In genomic region chr7:117220836-117221235, GRCh38 we compare ENCODE assay signal across 2 cellular contexts.
TF ChIP-seq lines count a peak whose summit lies in the region.

No MANE protein-coding gene starts in this region.

TF ChIP-seq in GM23338, 12 proteins besides CTCF, POLR2A, EP300 and RAD21:
- TF ChIP-seq, protein P1, sequence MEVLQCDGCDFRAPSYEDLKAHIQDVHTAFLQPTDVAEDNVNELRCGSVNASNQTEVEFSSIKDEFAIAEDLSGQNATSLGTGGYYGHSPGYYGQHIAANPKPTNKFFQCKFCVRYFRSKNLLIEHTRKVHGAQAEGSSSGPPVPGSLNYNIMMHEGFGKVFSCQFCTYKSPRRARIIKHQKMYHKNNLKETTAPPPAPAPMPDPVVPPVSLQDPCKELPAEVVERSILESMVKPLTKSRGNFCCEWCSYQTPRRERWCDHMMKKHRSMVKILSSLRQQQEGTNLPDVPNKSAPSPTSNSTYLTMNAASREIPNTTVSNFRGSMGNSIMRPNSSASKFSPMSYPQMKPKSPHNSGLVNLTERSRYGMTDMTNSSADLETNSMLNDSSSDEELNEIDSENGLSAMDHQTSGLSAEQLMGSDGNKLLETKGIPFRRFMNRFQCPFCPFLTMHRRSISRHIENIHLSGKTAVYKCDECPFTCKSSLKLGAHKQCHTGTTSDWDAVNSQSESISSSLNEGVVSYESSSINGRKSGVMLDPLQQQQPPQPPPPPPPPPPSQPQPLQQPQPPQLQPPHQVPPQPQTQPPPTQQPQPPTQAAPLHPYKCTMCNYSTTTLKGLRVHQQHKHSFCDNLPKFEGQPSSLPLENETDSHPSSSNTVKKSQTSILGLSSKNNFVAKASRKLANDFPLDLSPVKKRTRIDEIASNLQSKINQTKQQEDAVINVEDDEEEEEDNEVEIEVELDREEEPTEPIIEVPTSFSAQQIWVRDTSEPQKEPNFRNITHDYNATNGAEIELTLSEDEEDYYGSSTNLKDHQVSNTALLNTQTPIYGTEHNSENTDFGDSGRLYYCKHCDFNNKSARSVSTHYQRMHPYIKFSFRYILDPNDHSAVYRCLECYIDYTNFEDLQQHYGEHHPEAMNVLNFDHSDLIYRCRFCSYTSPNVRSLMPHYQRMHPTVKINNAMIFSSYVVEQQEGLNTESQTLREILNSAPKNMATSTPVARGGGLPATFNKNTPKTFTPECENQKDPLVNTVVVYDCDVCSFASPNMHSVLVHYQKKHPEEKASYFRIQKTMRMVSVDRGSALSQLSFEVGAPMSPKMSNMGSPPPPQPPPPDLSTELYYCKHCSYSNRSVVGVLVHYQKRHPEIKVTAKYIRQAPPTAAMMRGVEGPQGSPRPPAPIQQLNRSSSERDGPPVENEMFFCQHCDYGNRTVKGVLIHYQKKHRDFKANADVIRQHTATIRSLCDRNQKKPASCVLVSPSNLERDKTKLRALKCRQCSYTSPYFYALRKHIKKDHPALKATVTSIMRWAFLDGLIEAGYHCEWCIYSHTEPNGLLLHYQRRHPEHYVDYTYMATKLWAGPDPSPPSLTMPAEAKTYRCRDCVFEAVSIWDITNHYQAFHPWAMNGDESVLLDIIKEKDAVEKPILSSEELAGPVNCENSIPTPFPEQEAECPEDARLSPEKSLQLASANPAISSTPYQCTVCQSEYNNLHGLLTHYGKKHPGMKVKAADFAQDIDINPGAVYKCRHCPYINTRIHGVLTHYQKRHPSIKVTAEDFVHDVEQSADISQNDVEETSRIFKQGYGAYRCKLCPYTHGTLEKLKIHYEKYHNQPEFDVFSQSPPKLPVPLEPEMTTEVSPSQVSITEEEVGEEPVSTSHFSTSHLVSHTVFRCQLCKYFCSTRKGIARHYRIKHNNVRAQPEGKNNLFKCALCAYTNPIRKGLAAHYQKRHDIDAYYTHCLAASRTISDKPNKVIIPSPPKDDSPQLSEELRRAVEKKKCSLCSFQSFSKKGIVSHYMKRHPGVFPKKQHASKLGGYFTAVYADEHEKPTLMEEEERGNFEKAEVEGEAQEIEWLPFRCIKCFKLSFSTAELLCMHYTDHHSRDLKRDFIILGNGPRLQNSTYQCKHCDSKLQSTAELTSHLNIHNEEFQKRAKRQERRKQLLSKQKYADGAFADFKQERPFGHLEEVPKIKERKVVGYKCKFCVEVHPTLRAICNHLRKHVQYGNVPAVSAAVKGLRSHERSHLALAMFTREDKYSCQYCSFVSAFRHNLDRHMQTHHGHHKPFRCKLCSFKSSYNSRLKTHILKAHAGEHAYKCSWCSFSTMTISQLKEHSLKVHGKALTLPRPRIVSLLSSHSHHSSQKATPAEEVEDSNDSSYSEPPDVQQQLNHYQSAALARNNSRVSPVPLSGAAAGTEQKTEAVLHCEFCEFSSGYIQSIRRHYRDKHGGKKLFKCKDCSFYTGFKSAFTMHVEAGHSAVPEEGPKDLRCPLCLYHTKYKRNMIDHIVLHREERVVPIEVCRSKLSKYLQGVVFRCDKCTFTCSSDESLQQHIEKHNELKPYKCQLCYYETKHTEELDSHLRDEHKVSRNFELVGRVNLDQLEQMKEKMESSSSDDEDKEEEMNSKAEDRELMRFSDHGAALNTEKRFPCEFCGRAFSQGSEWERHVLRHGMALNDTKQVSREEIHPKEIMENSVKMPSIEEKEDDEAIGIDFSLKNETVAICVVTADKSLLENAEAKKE (CRISPR knock-in tag; IDR thresholded peaks at IDR 0.05): no peak
- TF ChIP-seq REST (IDR thresholded peaks at IDR 0.05; ENCODE audit: unreplicated experiment): no peak
- TF ChIP-seq STAT1 (IDR thresholded peaks at IDR 0.05; ENCODE audit: unreplicated experiment): no peak
- no peak for TF ChIP-seq EZH2 (IDR thresholded peaks at IDR 0.05; ENCODE audit: low read depth, unreplicated experiment)
- no peak for TF ChIP-seq EZH2phosphoT487 (IDR thresholded peaks at IDR 0.05; ENCODE audit: unreplicated experiment)
- no peak for TF ChIP-seq CREB1 (CRISPR knock-in tag; IDR thresholded peaks at IDR 0.05; ENCODE audit: low read depth)
- no peak for TF ChIP-seq ETS1 (IDR thresholded peaks at IDR 0.05)
- no peak for TF ChIP-seq ZNF114 (CRISPR knock-in tag; IDR thresholded peaks at IDR 0.05)

TF ChIP-seq in K562, 482 proteins besides CTCF, POLR2A, EP300 and RAD21 (continued from another document):
- TF ChIP-seq E2F3 (CRISPR knock-in tag; IDR thresholded peaks at IDR 0.05) (no peak), BHLHE40 (IDR thresholded peaks at IDR 0.05; ENCODE audit: low read length) (peak; percentile 13; the same call in 1 of the 2 replicates)
- TF ChIP-seq, protein P2, sequence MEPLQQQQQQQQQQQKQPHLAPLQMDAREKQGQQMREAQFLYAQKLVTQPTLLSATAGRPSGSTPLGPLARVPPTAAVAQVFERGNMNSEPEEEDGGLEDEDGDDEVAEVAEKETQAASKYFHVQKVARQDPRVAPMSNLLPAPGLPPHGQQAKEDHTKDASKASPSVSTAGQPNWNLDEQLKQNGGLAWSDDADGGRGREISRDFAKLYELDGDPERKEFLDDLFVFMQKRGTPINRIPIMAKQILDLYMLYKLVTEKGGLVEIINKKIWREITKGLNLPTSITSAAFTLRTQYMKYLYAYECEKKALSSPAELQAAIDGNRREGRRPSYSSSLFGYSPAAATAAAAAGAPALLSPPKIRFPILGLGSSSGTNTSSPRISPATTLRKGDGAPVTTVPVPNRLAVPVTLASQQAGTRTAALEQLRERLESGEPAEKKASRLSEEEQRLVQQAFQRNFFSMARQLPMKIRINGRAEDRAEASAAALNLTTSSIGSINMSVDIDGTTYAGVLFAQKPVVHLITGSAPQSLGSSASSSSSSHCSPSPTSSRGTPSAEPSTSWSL (CRISPR knock-in tag; IDR thresholded peaks at IDR 0.05; ENCODE audit: borderline replicate concordance): no peak
- TF ChIP-seq, protein P3, sequence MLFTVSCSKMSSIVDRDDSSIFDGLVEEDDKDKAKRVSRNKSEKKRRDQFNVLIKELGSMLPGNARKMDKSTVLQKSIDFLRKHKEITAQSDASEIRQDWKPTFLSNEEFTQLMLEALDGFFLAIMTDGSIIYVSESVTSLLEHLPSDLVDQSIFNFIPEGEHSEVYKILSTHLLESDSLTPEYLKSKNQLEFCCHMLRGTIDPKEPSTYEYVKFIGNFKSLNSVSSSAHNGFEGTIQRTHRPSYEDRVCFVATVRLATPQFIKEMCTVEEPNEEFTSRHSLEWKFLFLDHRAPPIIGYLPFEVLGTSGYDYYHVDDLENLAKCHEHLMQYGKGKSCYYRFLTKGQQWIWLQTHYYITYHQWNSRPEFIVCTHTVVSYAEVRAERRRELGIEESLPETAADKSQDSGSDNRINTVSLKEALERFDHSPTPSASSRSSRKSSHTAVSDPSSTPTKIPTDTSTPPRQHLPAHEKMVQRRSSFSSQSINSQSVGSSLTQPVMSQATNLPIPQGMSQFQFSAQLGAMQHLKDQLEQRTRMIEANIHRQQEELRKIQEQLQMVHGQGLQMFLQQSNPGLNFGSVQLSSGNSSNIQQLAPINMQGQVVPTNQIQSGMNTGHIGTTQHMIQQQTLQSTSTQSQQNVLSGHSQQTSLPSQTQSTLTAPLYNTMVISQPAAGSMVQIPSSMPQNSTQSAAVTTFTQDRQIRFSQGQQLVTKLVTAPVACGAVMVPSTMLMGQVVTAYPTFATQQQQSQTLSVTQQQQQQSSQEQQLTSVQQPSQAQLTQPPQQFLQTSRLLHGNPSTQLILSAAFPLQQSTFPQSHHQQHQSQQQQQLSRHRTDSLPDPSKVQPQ (CRISPR knock-in tag; IDR thresholded peaks at IDR 0.05; ENCODE audit: borderline replicate concordance): no peak
